15 cellular contexts compared by ENCODE assay signal in the genomic region with DNA sequence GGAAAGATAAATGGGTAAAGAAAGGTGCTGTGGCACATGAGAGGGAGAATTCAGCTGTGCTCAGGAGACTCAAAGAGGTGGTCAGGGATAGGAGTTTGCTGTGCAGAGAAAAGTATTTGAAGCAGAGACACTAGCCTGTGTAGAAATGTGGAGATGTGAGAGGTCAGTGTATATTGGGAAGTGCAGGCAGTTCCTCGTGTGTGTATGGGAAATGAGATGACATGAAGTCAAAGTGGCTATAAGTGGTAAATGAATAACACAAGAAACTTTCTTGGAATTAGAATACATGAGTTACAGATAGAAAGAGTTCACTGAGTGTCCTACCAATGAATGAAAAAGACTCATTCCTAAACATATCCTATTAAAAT. TPM values are rescaled to one million over a fixed set of nuclear protein-coding genes. Genes with fewer than 3 reads are reported as not detected.
A peak's percentile ranks its signal among the peaks of the same experiment; 100 is the strongest.
DNase-seq lines count a peak whose midpoint lies in the region; ATAC-seq and TF ChIP-seq lines count a peak whose summit lies in the region.
"Had no signal": no experiment of that assay in that cellular context is flagged by ENCODE, and none has a peak within 500 bp of the region (broad histone marks: within the 10 kb centered on the region; RNA-seq: fewer than 3 reads in every experiment).

No MANE protein-coding gene starts in this region.

- TF ChIP-seq CTCF in heart left ventricle (IDR thresholded peaks at IDR 0.05) (no peak), esophagus squamous epithelium (IDR thresholded peaks at IDR 0.05) (no peak), ovary (IDR thresholded peaks at IDR 0.05) (no peak), GM13977 (IDR thresholded peaks at IDR 0.05; ENCODE audit: extremely low read depth, insufficient read depth, missing control alignments) (no peak)

- H3K9me3 ChIP-seq in heart left ventricle = no peaks in the 10 kb centered on the region
- H3K9me3 ChIP-seq in esophagus squamous epithelium = no peaks in the 10 kb centered on the region
- no peaks in the 10 kb centered on the region for H3K9me3 ChIP-seq in ovary

- H3K27me3 ChIP-seq in heart left ventricle (no peaks in the 10 kb centered on the region), esophagus squamous epithelium (no peaks in the 10 kb centered on the region), ovary (no peaks in the 10 kb centered on the region)

- H3K4me3 ChIP-seq in heart left ventricle (no peak overlapping the region), esophagus squamous epithelium (no peak overlapping the region), ovary (no peak overlapping the region), urinary bladder (ENCODE audit: low read depth, low read length) (no peak overlapping the region)
- H3K4me3 ChIP-seq: PC-9 had no signal

- H3K36me3 ChIP-seq in heart left ventricle (peaks cover 0 to 15% (median 7%) of the 10 kb centered on the region in 9 donors), esophagus squamous epithelium (no peaks in the 10 kb centered on the region), ovary (no peaks in the 10 kb centered on the region), urinary bladder (ENCODE audit: insufficient read depth) (peaks cover 1% of the 10 kb centered on the region)

- WGBS in heart left ventricle, 4 donors = 38 to 44% (median 43%) methylated on average over 1 of the region's 1 CpG
- WGBS in esophagus squamous epithelium, 2 donors = 25 to 45% methylated on average over 1 of the region's 1 CpG
- WGBS in ovary, 3 donors = 37 to 54% (median 45%) methylated on average over 1 of the region's 1 CpG
- 16% methylated on average over 1 of the region's 1 CpG for WGBS in urinary bladder

- H3K27ac ChIP-seq in heart left ventricle = peak overlapping the region in 10 of 12 donors; percentile 52 to 83 (median 72)
- peak overlapping the region in 3 of 4 donors; percentile 45 to 68 (median 56) for H3K27ac ChIP-seq in esophagus squamous epithelium
- peak overlapping the region; percentile 4 to 47 for H3K27ac ChIP-seq in ovary
- H3K27ac ChIP-seq in urinary bladder (ENCODE audit: low read depth) = peak overlapping the region; percentile 19
- H3K27ac ChIP-seq: HL-60, PC-9 had no signal

- H3K4me1 ChIP-seq in heart left ventricle = peaks cover 0 to 77% (median 37%) of the 10 kb centered on the region in 12 donors
- peaks cover 11 to 84% (median 21%) of the 10 kb centered on the region in 3 donors for H3K4me1 ChIP-seq in esophagus squamous epithelium
- H3K4me1 ChIP-seq in ovary (ENCODE audit: insufficient read depth) = peaks cover 11% of the 10 kb centered on the region
- H3K4me1 ChIP-seq in urinary bladder (ENCODE audit: insufficient read depth) = no peaks in the 10 kb centered on the region

- no peak for TF ChIP-seq EP300 in ovary (IDR thresholded peaks at IDR 0.05)

- in situ Hi-C loops in GM13977 (cut with MboI; ENCODE audit: low pct_unique_long_range_greater_than_20kb, low sequenced_read_pairs, unreplicated experiment) = no loop called here

- peak in 1 of 4 donors; percentile 9 for ATAC-seq in heart left ventricle
- ATAC-seq in Right ventricle myocardium inferior = no peak
- ATAC-seq in GM19397 (IDR thresholded peaks at IDR 0.05; ENCODE audit: unreplicated experiment) = no peak
- no peak for ATAC-seq in GM18907 (IDR thresholded peaks at IDR 0.05; ENCODE audit: unreplicated experiment)

- TF ChIP-seq POLR2A in heart left ventricle (IDR thresholded peaks at IDR 0.05) (no peak), esophagus squamous epithelium (IDR thresholded peaks at IDR 0.05) (no peak), ovary (IDR thresholded peaks at IDR 0.05) (no peak)

- DNase-seq in heart left ventricle (no peak), Right ventricle myocardium inferior (ENCODE audit: missing footprints) (no peak), esophagus squamous epithelium (lab: John Stamatoyannopoulos, UW) (no peak), ovary (no peak), GM13977 (ENCODE audit: low spot score) (no peak)
- DNase-seq: activated CD8-positive, alpha-beta memory T cell treated with anti-CD3 and anti-CD28 coated beads, Interleukin-2, amount 50 U/mL, for 4 hours; NCI-H1694 treated with DMSO at 0.1 percent for 48 hours; NCI-H510A treated with DMSO at 0.1 percent for 48 hours; occipital lobe; PC-9; trophoblast cell had no signal

- intact Hi-C loops in heart left ventricle (cut with DNase I) = no loop called here
- intact Hi-C loops in Right ventricle myocardium inferior (cut with DNase I) = loop anchor here (5.0 kb wide), 1 partner anchor 105 kb away; no protein-coding TSS in a partner anchor
- intact Hi-C loops in esophagus squamous epithelium (cut with DNase I) = no loop called here
- intact Hi-C loops in ovary (cut with DNase I) = no loop called here

RNA-seq across cellular contexts. Expression of gene MAP3K20, which starts 11.6 kb away (rescaled TPM):
- total RNA-seq in heart left ventricle (100 to 1,000 TPM; 275 to 487 (median 451) TPM), Right ventricle myocardium inferior (435 TPM), esophagus squamous epithelium (10 to 100 TPM in 3 of 4 donors, 1 to 10 TPM in 1; 7.2 to 55.3 (median 26.3) TPM), ovary (100 to 1,000 TPM in 4 of 7 donors, 10 to 100 TPM in 3; 40.1 to 127 (median 107) TPM), urinary bladder (140 TPM)
- polyA plus RNA-seq in heart left ventricle (100 to 1,000 TPM in 1 of 2 donors, 10 to 100 TPM in 1; 98.6 to 175 TPM), ovary (10 to 100 TPM; 38.6 to 88.4 TPM), urinary bladder (140 TPM)

Comparison
In these comparisons a context has a peak if more than half of its experiments do, and no peak if none do; other contexts are left out.
1. H3K27ac ChIP-seq: peak in every context shown above with its lines; median percentile 72 in heart left ventricle; 56 in esophagus squamous epithelium; 26 in ovary; 19 in urinary bladder.